ENCODE assay signal across 1 cellular context in the genomic region with DNA sequence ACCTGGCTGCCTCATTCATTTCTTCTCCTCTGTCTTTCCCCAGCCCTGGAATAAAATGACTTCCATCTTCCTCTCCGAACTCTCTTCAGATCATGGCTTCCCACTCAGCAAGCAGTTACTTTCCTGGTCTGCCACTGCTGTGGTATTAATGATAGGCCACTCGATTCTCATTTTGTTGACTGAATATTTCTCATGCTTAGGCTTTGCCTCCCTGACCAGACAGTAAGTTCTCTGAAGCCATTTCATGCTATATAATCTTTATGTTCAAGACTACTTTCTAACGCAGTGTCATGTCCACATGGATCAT.
TF ChIP-seq lines count a peak whose summit lies in the region.

No MANE protein-coding gene starts in this region.

TF ChIP-seq in IMR-90, 13 proteins besides CTCF, POLR2A, EP300 and RAD21:
- no peak for TF ChIP-seq FOS (IDR thresholded peaks at IDR 0.05; ENCODE audit: low read depth, low read length)
- TF ChIP-seq, protein P1, sequence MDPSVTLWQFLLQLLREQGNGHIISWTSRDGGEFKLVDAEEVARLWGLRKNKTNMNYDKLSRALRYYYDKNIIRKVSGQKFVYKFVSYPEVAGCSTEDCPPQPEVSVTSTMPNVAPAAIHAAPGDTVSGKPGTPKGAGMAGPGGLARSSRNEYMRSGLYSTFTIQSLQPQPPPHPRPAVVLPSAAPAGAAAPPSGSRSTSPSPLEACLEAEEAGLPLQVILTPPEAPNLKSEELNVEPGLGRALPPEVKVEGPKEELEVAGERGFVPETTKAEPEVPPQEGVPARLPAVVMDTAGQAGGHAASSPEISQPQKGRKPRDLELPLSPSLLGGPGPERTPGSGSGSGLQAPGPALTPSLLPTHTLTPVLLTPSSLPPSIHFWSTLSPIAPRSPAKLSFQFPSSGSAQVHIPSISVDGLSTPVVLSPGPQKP (IDR thresholded peaks at IDR 0.05; ENCODE audit: borderline replicate concordance, low read depth, low read length) = no peak
- no peak for TF ChIP-seq BHLHE40 (IDR thresholded peaks at IDR 0.05; ENCODE audit: low read depth, low read length)
- TF ChIP-seq RFX5 (IDR thresholded peaks at IDR 0.05; ENCODE audit: low read depth, low read length) = no peak
- TF ChIP-seq, protein P2, sequence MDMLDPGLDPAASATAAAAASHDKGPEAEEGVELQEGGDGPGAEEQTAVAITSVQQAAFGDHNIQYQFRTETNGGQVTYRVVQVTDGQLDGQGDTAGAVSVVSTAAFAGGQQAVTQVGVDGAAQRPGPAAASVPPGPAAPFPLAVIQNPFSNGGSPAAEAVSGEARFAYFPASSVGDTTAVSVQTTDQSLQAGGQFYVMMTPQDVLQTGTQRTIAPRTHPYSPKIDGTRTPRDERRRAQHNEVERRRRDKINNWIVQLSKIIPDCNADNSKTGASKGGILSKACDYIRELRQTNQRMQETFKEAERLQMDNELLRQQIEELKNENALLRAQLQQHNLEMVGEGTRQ (IDR thresholded peaks at IDR 0.05; ENCODE audit: low read depth, low read length) = no peak
- TF ChIP-seq CEBPB (IDR thresholded peaks at IDR 0.05; ENCODE audit: low read depth, low read length) = no peak
- no peak for TF ChIP-seq SMC3 (IDR thresholded peaks at IDR 0.05; ENCODE audit: low read depth, low read length)
- no peak for TF ChIP-seq NFE2L2 (IDR thresholded peaks at IDR 0.05; ENCODE audit: low read depth, low read length)
- no peak for TF ChIP-seq MAFK (IDR thresholded peaks at IDR 0.05; ENCODE audit: low read depth, low read length)
- no peak for TF ChIP-seq CHD1 (IDR thresholded peaks at IDR 0.05; ENCODE audit: low read depth, low read length)
- TF ChIP-seq MAZ (IDR thresholded peaks at IDR 0.05; ENCODE audit: borderline replicate concordance, low read depth, low read length) = no peak
- TF ChIP-seq RCOR1 (IDR thresholded peaks at IDR 0.05; ENCODE audit: insufficient replicate concordance, low read length) = no peak
- no peak for TF ChIP-seq MXI1 (IDR thresholded peaks at IDR 0.05; ENCODE audit: borderline replicate concordance, low read depth, low read length)
TF ChIP-seq in IMR-90: peak in this region for 0.
